In the genomic region with DNA sequence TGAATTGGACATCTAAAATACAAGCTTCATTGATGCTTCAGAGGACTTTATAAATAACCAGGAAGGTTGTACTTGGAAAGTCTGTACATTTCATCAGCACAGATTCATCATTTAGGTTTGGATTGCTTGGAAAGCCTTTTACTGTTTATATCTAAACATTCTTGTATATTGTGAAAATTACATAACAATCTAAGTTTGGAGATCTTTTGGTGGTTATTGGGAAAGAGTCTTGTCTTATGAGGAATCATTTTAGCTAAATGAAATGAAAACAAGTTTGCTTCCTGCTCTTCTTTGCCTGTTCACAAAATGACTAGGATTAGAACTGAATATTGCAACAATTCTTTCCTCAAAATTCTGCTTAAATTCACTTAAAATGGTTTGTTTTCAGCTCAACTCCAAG, we compare ENCODE assay signal across 22 cellular contexts.
"Had no signal": no experiment of that assay in that cellular context is flagged by ENCODE, and none has a peak within 500 bp of the region (broad histone marks: within the 10 kb centered on the region; RNA-seq: fewer than 3 reads in every experiment).

No MANE protein-coding gene starts in this region.

- DNase-seq: colonic mucosa; dermis blood vessel endothelial cell; effector CD4-positive, alpha-beta T cell; foreskin keratinocyte; immature natural killer cell; kidney; left cardiac atrium; left ventricle myocardium superior; mesenchymal stem cell; naive B cell; psoas muscle; retina; right lobe of liver; stimulated activated CD4-positive, alpha-beta T cell treated with anti-CD3 and anti-CD28 coated beads, Interleukin-15, amount 100 ng/mL, for 24 hours; stimulated activated CD4-positive, alpha-beta T cell treated with anti-CD3 and anti-CD28 coated beads, Interleukin-1b, Interleukin-23, amount 100 ng/mL, for 48 hours; stimulated activated CD4-positive, alpha-beta T cell treated with anti-CD3 and anti-CD28 coated beads, Interleukin-4, amount 100 ng/mL, for 4 hours; stimulated activated naive B cell treated with anti-CD40 and anti-IgM and Interleukin-4, amounts not matched to agents 10 μg/mL and 1 μg/mL and 100 μg/mL, for 72 hours; trophoblast cell had no signal

- H3K36me3 ChIP-seq: colonic mucosa had no signal

- H3K4me3 ChIP-seq: colonic mucosa, lung, psoas muscle, right lobe of liver had no signal

- H3K27me3 Mint-ChIP-seq: naive B cell; stimulated activated naive B cell treated with anti-CD40 and anti-IgM and Interleukin-4, amounts not matched to agents 10 μg/mL and 1 μg/mL and 100 μg/mL, for 72 hours had no signal

- H3K4me3 Mint-ChIP-seq: immature natural killer cell; naive B cell; nephron; stimulated activated naive B cell treated with anti-CD40 and anti-IgM and Interleukin-4, amounts not matched to agents 10 μg/mL and 1 μg/mL and 100 μg/mL, for 72 hours had no signal

- H3K4me1 ChIP-seq: colonic mucosa, parathyroid adenoma, right lobe of liver had no signal

- FAIRE-seq: kidney had no signal

- H3K27ac Mint-ChIP-seq: immature natural killer cell; naive B cell; nephron; stimulated activated naive B cell treated with anti-CD40 and anti-IgM and Interleukin-4, amounts not matched to agents 10 μg/mL and 1 μg/mL and 100 μg/mL, for 72 hours had no signal

- H3K27me3 ChIP-seq: colonic mucosa, foreskin keratinocyte, right lobe of liver had no signal

- H2AFZ ChIP-seq: parathyroid adenoma had no signal

- H3K9me3 ChIP-seq: colonic mucosa, psoas muscle, right lobe of liver had no signal

- H3K27ac ChIP-seq: colonic mucosa, foreskin keratinocyte, parathyroid adenoma, psoas muscle, right lobe of liver had no signal

- ATAC-seq: esophagus mucosa; foreskin keratinocyte; left cardiac atrium; left ventricle myocardium superior; psoas muscle; right lobe of liver; stimulated activated naive B cell treated with anti-CD40 and anti-IgM and Interleukin-4, amounts not matched to agents 10 μg/mL and 1 μg/mL and 100 μg/mL, for 72 hours had no signal

- H3K9ac ChIP-seq: parathyroid adenoma had no signal

- H3K9me3 Mint-ChIP-seq: immature natural killer cell; naive B cell; nephron; stimulated activated naive B cell treated with anti-CD40 and anti-IgM and Interleukin-4, amounts not matched to agents 10 μg/mL and 1 μg/mL and 100 μg/mL, for 72 hours had no signal

- H3K4me1 Mint-ChIP-seq: immature natural killer cell; nephron; stimulated activated naive B cell treated with anti-CD40 and anti-IgM and Interleukin-4, amounts not matched to agents 10 μg/mL and 1 μg/mL and 100 μg/mL, for 72 hours had no signal
